ENCODE assay signal across 19 cellular contexts in the genomic region with DNA sequence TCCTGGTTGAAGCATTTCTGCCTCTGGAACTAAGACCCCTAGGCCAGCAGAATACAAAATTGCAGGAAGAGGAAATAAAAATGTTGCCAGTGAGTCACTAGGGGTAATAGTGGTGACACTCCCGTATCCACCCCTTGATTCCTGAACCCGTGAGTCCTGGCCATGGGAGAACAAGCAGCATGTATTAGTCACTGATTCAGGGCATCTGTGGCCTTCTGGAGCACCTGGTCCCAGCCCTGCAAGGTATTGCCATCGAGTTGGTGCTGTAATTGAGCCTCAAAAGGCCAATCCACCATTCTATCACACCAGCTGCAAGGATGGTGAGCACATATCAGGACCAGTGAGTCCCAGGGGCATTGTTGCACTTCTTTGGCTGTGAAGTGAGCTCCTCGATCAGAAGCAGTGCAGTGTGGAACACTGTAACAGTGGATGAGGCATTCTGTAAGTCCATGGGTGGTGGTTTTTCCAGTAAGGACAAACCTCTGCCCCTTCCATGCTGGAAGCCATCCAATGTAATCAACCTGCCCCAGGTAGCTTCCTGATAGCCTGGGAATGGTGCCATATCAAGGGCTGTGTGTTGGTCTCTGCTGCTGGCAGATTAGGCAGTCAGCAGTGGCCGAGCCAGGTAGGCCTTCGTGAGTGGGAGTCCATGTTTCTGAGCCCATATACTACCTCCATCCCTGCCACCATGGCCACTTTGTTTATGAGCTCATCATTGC. TPM values are rescaled to one million over a fixed set of nuclear protein-coding genes. Genes with fewer than 3 reads are reported as not detected.
A peak's percentile ranks its signal among the peaks of the same experiment; 100 is the strongest.
DNase-seq lines count a peak whose midpoint lies in the region; ATAC-seq, FAIRE-seq and TF ChIP-seq lines count a peak whose summit lies in the region.
"Had no signal": no experiment of that assay in that cellular context is flagged by ENCODE, and none has a peak within 500 bp of the region (broad histone marks: within the 10 kb centered on the region; RNA-seq: fewer than 3 reads in every experiment).

No MANE protein-coding gene starts in this region.

- H3K4me2 ChIP-seq in hepatocyte: no peak overlapping the region
- no peak overlapping the region for H3K4me2 ChIP-seq in MM.1S (ENCODE audit: low read depth, low read length)
- H3K4me2 ChIP-seq: neural progenitor cell had no signal

- no peak for FAIRE-seq in small intestine (lab: Jason Lieb, UNC)
- FAIRE-seq: astrocyte had no signal

- H3K27me3 ChIP-seq in hepatocyte (no peaks in the 10 kb centered on the region), small intestine (ENCODE audit: control insufficient read depth in 2 of 2, insufficient read depth in 2 of 2, low read length in 2 of 2) (no peaks in the 10 kb centered on the region), MM.1S (replicated peaks; ENCODE audit: insufficient read depth, low read length) (no peaks in the 10 kb centered on the region)
- H3K27me3 ChIP-seq: dorsolateral prefrontal cortex, neural progenitor cell had no signal

- DNase-seq in NCI-H774 (lab: John Stamatoyannopoulos, UW) (peak; percentile 57), hepatocyte (ENCODE audit: low spot score) (peak; percentile 26), small intestine (peak; percentile 96), MM.1S (no peak)
- DNase-seq: activated CD4-positive, alpha-beta memory T cell treated with anti-CD3 and anti-CD28 coated beads, Interleukin-2, amount 10 ng/mL, durations not matched to agents 7 days and 5 days; activated gamma-delta T cell; CD4-positive, CD25-positive, alpha-beta regulatory T cell; dorsolateral prefrontal cortex; kidney glomerular epithelial cell; NCI-H2227 treated with DMSO at 0.1 percent for 48 hours had no signal

- no peaks in the 10 kb centered on the region for H3F3A ChIP-seq in MM.1S (ENCODE audit: insufficient read depth, low read length)

- no peak for ATAC-seq in GM18907 (IDR thresholded peaks at IDR 0.05; ENCODE audit: unreplicated experiment)
- no peak for ATAC-seq in GM21367 (IDR thresholded peaks at IDR 0.05; ENCODE audit: unreplicated experiment)
- ATAC-seq in GM18873 (IDR thresholded peaks at IDR 0.05; ENCODE audit: low FRiP score, unreplicated experiment): no peak

- no peak overlapping the region for H3K9ac ChIP-seq in MM.1S (ENCODE audit: low read length)
- H3K9ac ChIP-seq: neural progenitor cell had no signal

- 77% methylated on average over 6 of the region's 6 CpGs for WGBS in hepatocyte (ENCODE audit: low lambda C conversion rate, missing lambda C conversion rate)
- WGBS in small intestine, 3 donors: 13 to 56% (median 25%) methylated on average over 6 of the region's 6 CpGs

- H3K9me2 ChIP-seq in hepatocyte (replicated peaks; ENCODE audit: insufficient read depth) (no peaks in the 10 kb centered on the region), MM.1S (replicated peaks; ENCODE audit: insufficient read depth, low read length) (no peaks in the 10 kb centered on the region)

- H3K4me3 ChIP-seq in hepatocyte: no peak overlapping the region
- H3K4me3 ChIP-seq in small intestine (ENCODE audit: low read depth in 1 of 2, low read length in 2 of 2): no peak overlapping the region
- H3K4me3 ChIP-seq in MM.1S (ENCODE audit: low read length): no peak overlapping the region
- H3K4me3 ChIP-seq: dorsolateral prefrontal cortex, neural progenitor cell, skin epidermis had no signal

- H3K36me3 ChIP-seq in hepatocyte (replicated peaks; ENCODE audit: insufficient read depth, low read depth): no peaks in the 10 kb centered on the region
- H3K36me3 ChIP-seq in small intestine (ENCODE audit: control insufficient read depth in 2 of 2, insufficient read depth in 2 of 2, low read length in 2 of 2): no peaks in the 10 kb centered on the region
- H3K36me3 ChIP-seq in MM.1S (replicated peaks; ENCODE audit: insufficient read depth, low read length): no peaks in the 10 kb centered on the region
- H3K36me3 ChIP-seq: neural progenitor cell had no signal

- H3K4me1 ChIP-seq in hepatocyte (ENCODE audit: insufficient read depth): no peaks in the 10 kb centered on the region
- peaks cover 0 to 2% of the 10 kb centered on the region in 2 donors for H3K4me1 ChIP-seq in small intestine (ENCODE audit: control insufficient read depth in 2 of 2, insufficient read depth in 1 of 2, low read depth in 1 of 2, low read length in 1 of 2)
- no peaks in the 10 kb centered on the region for H3K4me1 ChIP-seq in MM.1S (ENCODE audit: low read length)
- H3K4me1 ChIP-seq: neural progenitor cell had no signal

- no peak; the same call in 1 of the 2 replicates for TF ChIP-seq EP300 in Ishikawa (IDR thresholded peaks at IDR 0.05; ENCODE audit: borderline replicate concordance)

- H3K79me2 ChIP-seq in hepatocyte (no peaks in the 10 kb centered on the region), MM.1S (ENCODE audit: low read length) (no peaks in the 10 kb centered on the region)

- no peak for TF ChIP-seq CTCF in hepatocyte (IDR thresholded peaks at IDR 0.05; ENCODE audit: poor library complexity)
- TF ChIP-seq CTCF in MM.1S (IDR thresholded peaks at IDR 0.05; ENCODE audit: low read length): no peak

- TF ChIP-seq RAD21 in Ishikawa (IDR thresholded peaks at IDR 0.05; ENCODE audit: low read depth): peak; percentile 7; the same call in 1 of the 2 replicates

- H2AFZ ChIP-seq in hepatocyte (no peak overlapping the region), MM.1S (ENCODE audit: low read length) (no peak overlapping the region)
- H2AFZ ChIP-seq: neural progenitor cell had no signal

- H3K9me3 ChIP-seq in hepatocyte (ENCODE audit: low read depth): no peaks in the 10 kb centered on the region
- no peaks in the 10 kb centered on the region for H3K9me3 ChIP-seq in small intestine (ENCODE audit: control insufficient read depth, low read depth)
- H3K9me3 ChIP-seq in MM.1S (replicated peaks; ENCODE audit: insufficient read depth, low read length): no peaks in the 10 kb centered on the region

- H4K20me1 ChIP-seq in hepatocyte (ENCODE audit: insufficient read depth, poor library complexity, severe bottlenecking) (no peaks in the 10 kb centered on the region), MM.1S (ENCODE audit: insufficient read depth, low read length) (no peaks in the 10 kb centered on the region)

- H3K27ac ChIP-seq in hepatocyte (no peak overlapping the region), small intestine (ENCODE audit: low read depth in 1 of 2, low read length in 1 of 2) (peak overlapping the region; percentile 94 to 97), MM.1S (ENCODE audit: low read length) (no peak overlapping the region)
- H3K27ac ChIP-seq: dorsolateral prefrontal cortex, neural progenitor cell, RWPE1, skin epidermis had no signal

TF ChIP-seq in Ishikawa, 13 proteins besides CTCF, POLR2A, EP300 and RAD21:
- TF ChIP-seq NFIC (IDR thresholded peaks at IDR 0.05): peak; percentile 84
- 0 out of 2 replicates have a peak, but pooled peaks have one; percentile 33 for TF ChIP-seq YY1 (IDR thresholded peaks at IDR 0.05; ENCODE audit: low read depth)
- no peak for TF ChIP-seq FOXM1 (IDR thresholded peaks at IDR 0.05; ENCODE audit: borderline replicate concordance, low read depth)
- TF ChIP-seq CEBPB (IDR thresholded peaks at IDR 0.05): no peak
- no peak for TF ChIP-seq TAF1 (IDR thresholded peaks at IDR 0.05; ENCODE audit: low read depth)
- 0 out of 2 replicates have a peak, but pooled peaks have one; percentile 36 for TF ChIP-seq TCF12 (IDR thresholded peaks at IDR 0.05; ENCODE audit: low read depth)

RNA-seq across cellular contexts. Expression of a gene that starts 39.6 kb away (rescaled TPM):
- total RNA-seq in hepatocyte: not detected in 2 replicates
- not detected in 2 replicates for polyA plus RNA-seq in hepatocyte
- polyA plus RNA-seq in small intestine: under 1 TPM in 1 of 3 donors, not detected in 2; 0.22 TPM
- total RNA-seq: activated CD4-positive, alpha-beta memory T cell treated with anti-CD3 and anti-CD28 coated beads, Interleukin-2, amount 10 ng/mL, durations not matched to agents 7 days and 5 days; astrocyte; T-helper 2 cell treated with Interferon-gamma antibody and Interleukin-4, amounts not matched to agents 100 ng/mL and 5 ng/mL, for 36 hours had no signal
- polyA plus RNA-seq: CD4-positive, CD25-positive, alpha-beta regulatory T cell had no signal

Comparison
In these comparisons a context has a peak if more than half of its experiments do, and no peak if none do; other contexts are left out.
1. H3K27ac ChIP-seq: peak in small intestine (2 of 2); none in hepatocyte (single experiment) and MM.1S (single experiment).